1 cellular context compared by ENCODE assay signal in genomic region chr12:116534341-116535121, GRCh38.
TF ChIP-seq lines count a peak whose summit lies in the region.

No MANE protein-coding gene starts in this region.

TF ChIP-seq in HEK293, 187 proteins besides CTCF, POLR2A, EP300 and RAD21 (continued from another document):
- TF ChIP-seq ZNF302 (tag by site-specific recombination; IDR thresholded peaks at IDR 0.05; ENCODE audit: low read depth), result no peak
- peak; percentile 91 for TF ChIP-seq SP7 (tag by site-specific recombination; IDR thresholded peaks at IDR 0.05)
- TF ChIP-seq ZBTB20 (tag by site-specific recombination; IDR thresholded peaks at IDR 0.05), result peak; percentile 84; the same call in 1 of the 2 replicates
- TF ChIP-seq ZNF169 (tag by site-specific recombination; IDR thresholded peaks at IDR 0.05), result no peak
